2 cellular contexts compared by ENCODE assay signal in the genomic region with DNA sequence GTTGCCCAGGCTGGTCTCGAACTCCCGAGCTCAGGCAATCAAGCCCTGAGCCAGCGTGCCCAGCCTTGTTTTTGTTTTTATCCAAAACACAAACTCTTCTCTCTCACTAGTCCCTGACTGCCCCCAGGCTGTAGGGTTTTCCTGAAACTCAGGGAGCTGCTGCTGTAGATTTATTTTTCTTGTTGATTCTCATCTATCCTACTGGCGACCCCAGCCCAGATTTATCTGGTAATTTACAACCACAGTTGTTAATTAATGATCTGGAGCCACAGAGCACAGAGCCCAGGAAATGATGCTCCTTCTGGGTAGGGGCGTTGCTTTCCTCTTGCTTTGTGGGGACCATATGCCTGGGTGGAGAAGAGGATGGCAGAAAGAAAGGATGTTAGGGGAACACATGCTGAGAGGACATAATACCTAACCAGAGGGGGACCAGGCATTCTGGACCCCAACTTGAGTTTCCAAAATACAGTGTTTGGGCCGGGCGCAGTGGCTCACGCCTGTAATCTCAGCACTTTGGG.
TF ChIP-seq lines count a peak whose summit lies in the region.

No MANE protein-coding gene starts in this region.

TF ChIP-seq in HepG2, 621 proteins besides CTCF, POLR2A, EP300 and RAD21 (continues in another document):
- TF ChIP-seq ESRRA (CRISPR knock-in tag; IDR thresholded peaks at IDR 0.05; ENCODE audit: low read depth) (0 out of 2 replicates have a peak, but pooled peaks have one; percentile 19), ASH2L (IDR thresholded peaks at IDR 0.05; ENCODE audit: insufficient read length, low read depth, low read length) (peak; percentile 23), TRAFD1 (CRISPR knock-in tag; IDR thresholded peaks at IDR 0.05; ENCODE audit: borderline replicate concordance) (no peak), ATF7-NPFF (CRISPR knock-in tag; IDR thresholded peaks at IDR 0.05; ENCODE audit: low read depth) (no peak), ZMYM3 (CRISPR knock-in tag; IDR thresholded peaks at IDR 0.05) (0 out of 2 replicates have a peak, but pooled peaks have one; percentile 0), ZSCAN20 (CRISPR knock-in tag; IDR thresholded peaks at IDR 0.05; ENCODE audit: borderline replicate concordance) (no peak), SP4 (CRISPR knock-in tag; IDR thresholded peaks at IDR 0.05) (0 out of 2 replicates have a peak, but pooled peaks have one; percentile 7), ZNF792 (CRISPR knock-in tag; IDR thresholded peaks at IDR 0.05) (no peak), ZNF17 (CRISPR knock-in tag; IDR thresholded peaks at IDR 0.05) (no peak), ZSCAN31 (CRISPR knock-in tag; IDR thresholded peaks at IDR 0.05; ENCODE audit: low read depth) (no peak), ZNF577 (CRISPR knock-in tag; IDR thresholded peaks at IDR 0.05; ENCODE audit: borderline replicate concordance, low read depth) (no peak), HNRNPUL1 (IDR thresholded peaks at IDR 0.05; ENCODE audit: low read depth, low read length) (no peak), AKNA (CRISPR knock-in tag; IDR thresholded peaks at IDR 0.05; ENCODE audit: borderline replicate concordance) (no peak), SSRP1 (CRISPR knock-in tag; IDR thresholded peaks at IDR 0.05) (0 out of 2 replicates have a peak, but pooled peaks have one; percentile 55), LCORL (IDR thresholded peaks at IDR 0.05) (no peak), LCORL (CRISPR knock-in tag; IDR thresholded peaks at IDR 0.05) (peak; percentile 25; the same call in 1 of the 2 replicates)
- TF ChIP-seq, protein P1, sequence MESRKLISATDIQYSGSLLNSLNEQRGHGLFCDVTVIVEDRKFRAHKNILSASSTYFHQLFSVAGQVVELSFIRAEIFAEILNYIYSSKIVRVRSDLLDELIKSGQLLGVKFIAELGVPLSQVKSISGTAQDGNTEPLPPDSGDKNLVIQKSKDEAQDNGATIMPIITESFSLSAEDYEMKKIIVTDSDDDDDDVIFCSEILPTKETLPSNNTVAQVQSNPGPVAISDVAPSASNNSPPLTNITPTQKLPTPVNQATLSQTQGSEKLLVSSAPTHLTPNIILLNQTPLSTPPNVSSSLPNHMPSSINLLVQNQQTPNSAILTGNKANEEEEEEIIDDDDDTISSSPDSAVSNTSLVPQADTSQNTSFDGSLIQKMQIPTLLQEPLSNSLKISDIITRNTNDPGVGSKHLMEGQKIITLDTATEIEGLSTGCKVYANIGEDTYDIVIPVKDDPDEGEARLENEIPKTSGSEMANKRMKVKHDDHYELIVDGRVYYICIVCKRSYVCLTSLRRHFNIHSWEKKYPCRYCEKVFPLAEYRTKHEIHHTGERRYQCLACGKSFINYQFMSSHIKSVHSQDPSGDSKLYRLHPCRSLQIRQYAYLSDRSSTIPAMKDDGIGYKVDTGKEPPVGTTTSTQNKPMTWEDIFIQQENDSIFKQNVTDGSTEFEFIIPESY (CRISPR knock-in tag; IDR thresholded peaks at IDR 0.05): 0 out of 2 replicates have a peak, but pooled peaks have one; percentile 5
- TF ChIP-seq, protein P2, sequence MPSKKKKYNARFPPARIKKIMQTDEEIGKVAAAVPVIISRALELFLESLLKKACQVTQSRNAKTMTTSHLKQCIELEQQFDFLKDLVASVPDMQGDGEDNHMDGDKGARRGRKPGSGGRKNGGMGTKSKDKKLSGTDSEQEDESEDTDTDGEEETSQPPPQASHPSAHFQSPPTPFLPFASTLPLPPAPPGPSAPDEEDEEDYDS (CRISPR knock-in tag; IDR thresholded peaks at IDR 0.05): no peak

TF ChIP-seq in H1, 55 proteins besides CTCF, POLR2A, EP300 and RAD21:
- TF ChIP-seq SP4 (IDR thresholded peaks at IDR 0.05; ENCODE audit: low read length) (no peak), RXRA (IDR thresholded peaks at IDR 0.05; ENCODE audit: insufficient read depth, low read depth, low read length) (no peak), NANOG (IDR thresholded peaks at IDR 0.05; ENCODE audit: insufficient read depth, low read depth, low read length, poor library complexity, severe bottlenecking) (no peak), SRF (IDR thresholded peaks at IDR 0.05; ENCODE audit: low read depth, low read length) (no peak), RNF2 (IDR thresholded peaks at IDR 0.05; ENCODE audit: borderline replicate concordance, low read depth, low read length, missing control alignments, poor library complexity, severe bottlenecking) (no peak), TAF7 (optimal IDR thresholded peaks at IDR 0.05; ENCODE audit: borderline replicate concordance, low read depth, low read length) (no peak), EZH2 (IDR thresholded peaks at IDR 0.05; ENCODE audit: low read depth, low read length, severe bottlenecking) (no peak), PHF8 (conservative IDR thresholded peaks at IDR 0.05; ENCODE audit: low read depth, low read length) (no peak), POLR2AphosphoS5 (IDR thresholded peaks at IDR 0.05; ENCODE audit: low read depth, low read length) (no peak), MAFK (IDR thresholded peaks at IDR 0.05; ENCODE audit: low read depth, low read length) (no peak), TEAD4 (IDR thresholded peaks at IDR 0.05; ENCODE audit: low read depth, low read length) (no peak), SP2 (IDR thresholded peaks at IDR 0.05; ENCODE audit: low read length) (no peak), CEBPB (IDR thresholded peaks at IDR 0.05; ENCODE audit: low read depth, low read length) (no peak)
- TF ChIP-seq, protein P3, sequence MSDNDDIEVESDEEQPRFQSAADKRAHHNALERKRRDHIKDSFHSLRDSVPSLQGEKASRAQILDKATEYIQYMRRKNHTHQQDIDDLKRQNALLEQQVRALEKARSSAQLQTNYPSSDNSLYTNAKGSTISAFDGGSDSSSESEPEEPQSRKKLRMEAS (IDR thresholded peaks at IDR 0.05): no peak
- TF ChIP-seq, protein P4, sequence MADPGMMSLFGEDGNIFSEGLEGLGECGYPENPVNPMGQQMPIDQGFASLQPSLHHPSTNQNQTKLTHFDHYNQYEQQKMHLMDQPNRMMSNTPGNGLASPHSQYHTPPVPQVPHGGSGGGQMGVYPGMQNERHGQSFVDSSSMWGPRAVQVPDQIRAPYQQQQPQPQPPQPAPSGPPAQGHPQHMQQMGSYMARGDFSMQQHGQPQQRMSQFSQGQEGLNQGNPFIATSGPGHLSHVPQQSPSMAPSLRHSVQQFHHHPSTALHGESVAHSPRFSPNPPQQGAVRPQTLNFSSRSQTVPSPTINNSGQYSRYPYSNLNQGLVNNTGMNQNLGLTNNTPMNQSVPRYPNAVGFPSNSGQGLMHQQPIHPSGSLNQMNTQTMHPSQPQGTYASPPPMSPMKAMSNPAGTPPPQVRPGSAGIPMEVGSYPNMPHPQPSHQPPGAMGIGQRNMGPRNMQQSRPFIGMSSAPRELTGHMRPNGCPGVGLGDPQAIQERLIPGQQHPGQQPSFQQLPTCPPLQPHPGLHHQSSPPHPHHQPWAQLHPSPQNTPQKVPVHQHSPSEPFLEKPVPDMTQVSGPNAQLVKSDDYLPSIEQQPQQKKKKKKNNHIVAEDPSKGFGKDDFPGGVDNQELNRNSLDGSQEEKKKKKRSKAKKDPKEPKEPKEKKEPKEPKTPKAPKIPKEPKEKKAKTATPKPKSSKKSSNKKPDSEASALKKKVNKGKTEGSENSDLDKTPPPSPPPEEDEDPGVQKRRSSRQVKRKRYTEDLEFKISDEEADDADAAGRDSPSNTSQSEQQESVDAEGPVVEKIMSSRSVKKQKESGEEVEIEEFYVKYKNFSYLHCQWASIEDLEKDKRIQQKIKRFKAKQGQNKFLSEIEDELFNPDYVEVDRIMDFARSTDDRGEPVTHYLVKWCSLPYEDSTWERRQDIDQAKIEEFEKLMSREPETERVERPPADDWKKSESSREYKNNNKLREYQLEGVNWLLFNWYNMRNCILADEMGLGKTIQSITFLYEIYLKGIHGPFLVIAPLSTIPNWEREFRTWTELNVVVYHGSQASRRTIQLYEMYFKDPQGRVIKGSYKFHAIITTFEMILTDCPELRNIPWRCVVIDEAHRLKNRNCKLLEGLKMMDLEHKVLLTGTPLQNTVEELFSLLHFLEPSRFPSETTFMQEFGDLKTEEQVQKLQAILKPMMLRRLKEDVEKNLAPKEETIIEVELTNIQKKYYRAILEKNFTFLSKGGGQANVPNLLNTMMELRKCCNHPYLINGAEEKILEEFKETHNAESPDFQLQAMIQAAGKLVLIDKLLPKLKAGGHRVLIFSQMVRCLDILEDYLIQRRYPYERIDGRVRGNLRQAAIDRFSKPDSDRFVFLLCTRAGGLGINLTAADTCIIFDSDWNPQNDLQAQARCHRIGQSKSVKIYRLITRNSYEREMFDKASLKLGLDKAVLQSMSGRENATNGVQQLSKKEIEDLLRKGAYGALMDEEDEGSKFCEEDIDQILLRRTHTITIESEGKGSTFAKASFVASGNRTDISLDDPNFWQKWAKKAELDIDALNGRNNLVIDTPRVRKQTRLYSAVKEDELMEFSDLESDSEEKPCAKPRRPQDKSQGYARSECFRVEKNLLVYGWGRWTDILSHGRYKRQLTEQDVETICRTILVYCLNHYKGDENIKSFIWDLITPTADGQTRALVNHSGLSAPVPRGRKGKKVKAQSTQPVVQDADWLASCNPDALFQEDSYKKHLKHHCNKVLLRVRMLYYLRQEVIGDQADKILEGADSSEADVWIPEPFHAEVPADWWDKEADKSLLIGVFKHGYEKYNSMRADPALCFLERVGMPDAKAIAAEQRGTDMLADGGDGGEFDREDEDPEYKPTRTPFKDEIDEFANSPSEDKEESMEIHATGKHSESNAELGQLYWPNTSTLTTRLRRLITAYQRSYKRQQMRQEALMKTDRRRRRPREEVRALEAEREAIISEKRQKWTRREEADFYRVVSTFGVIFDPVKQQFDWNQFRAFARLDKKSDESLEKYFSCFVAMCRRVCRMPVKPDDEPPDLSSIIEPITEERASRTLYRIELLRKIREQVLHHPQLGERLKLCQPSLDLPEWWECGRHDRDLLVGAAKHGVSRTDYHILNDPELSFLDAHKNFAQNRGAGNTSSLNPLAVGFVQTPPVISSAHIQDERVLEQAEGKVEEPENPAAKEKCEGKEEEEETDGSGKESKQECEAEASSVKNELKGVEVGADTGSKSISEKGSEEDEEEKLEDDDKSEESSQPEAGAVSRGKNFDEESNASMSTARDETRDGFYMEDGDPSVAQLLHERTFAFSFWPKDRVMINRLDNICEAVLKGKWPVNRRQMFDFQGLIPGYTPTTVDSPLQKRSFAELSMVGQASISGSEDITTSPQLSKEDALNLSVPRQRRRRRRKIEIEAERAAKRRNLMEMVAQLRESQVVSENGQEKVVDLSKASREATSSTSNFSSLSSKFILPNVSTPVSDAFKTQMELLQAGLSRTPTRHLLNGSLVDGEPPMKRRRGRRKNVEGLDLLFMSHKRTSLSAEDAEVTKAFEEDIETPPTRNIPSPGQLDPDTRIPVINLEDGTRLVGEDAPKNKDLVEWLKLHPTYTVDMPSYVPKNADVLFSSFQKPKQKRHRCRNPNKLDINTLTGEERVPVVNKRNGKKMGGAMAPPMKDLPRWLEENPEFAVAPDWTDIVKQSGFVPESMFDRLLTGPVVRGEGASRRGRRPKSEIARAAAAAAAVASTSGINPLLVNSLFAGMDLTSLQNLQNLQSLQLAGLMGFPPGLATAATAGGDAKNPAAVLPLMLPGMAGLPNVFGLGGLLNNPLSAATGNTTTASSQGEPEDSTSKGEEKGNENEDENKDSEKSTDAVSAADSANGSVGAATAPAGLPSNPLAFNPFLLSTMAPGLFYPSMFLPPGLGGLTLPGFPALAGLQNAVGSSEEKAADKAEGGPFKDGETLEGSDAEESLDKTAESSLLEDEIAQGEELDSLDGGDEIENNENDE (IDR thresholded peaks at IDR 0.05; ENCODE audit: insufficient replicate concordance, low read length): no peak
